In the genomic region with DNA sequence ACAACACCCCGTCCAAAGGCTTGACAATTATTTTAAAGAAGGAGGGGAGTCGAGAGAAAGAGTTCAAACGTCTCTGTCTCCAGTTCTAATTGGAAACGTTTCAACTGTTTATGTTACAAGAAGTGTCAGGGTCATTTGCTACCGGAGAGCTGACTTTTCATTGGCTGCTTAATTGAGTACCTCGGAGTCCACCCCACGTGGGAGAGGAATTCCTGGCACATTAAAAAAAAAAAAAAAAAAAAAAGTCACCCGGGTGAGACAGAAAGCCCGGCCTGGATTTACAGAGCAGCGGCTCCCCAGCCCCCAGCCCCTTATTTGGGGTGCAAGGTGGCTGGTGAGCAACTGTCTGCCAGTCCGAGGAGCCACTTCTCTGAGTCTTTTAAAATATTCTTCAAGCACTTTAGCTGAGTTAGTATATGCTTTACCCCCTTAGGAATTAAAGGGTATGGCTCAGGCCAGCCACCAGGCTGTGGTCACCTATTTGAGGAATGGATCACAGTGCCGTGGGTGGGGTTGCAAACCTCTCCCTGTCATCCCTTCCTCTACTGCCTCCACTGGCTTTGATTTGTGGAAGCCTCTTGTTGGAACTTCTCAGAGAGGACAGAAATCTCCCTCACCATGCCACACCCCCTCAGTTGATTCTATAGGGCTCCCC, we compare ENCODE assay signal across 1 cellular context.
TF ChIP-seq lines count a peak whose summit lies in the region.

No MANE protein-coding gene starts in this region.

TF ChIP-seq in HCT116, 20 proteins besides CTCF, POLR2A, EP300 and RAD21 (continued from another document):
- TF ChIP-seq, protein P1, sequence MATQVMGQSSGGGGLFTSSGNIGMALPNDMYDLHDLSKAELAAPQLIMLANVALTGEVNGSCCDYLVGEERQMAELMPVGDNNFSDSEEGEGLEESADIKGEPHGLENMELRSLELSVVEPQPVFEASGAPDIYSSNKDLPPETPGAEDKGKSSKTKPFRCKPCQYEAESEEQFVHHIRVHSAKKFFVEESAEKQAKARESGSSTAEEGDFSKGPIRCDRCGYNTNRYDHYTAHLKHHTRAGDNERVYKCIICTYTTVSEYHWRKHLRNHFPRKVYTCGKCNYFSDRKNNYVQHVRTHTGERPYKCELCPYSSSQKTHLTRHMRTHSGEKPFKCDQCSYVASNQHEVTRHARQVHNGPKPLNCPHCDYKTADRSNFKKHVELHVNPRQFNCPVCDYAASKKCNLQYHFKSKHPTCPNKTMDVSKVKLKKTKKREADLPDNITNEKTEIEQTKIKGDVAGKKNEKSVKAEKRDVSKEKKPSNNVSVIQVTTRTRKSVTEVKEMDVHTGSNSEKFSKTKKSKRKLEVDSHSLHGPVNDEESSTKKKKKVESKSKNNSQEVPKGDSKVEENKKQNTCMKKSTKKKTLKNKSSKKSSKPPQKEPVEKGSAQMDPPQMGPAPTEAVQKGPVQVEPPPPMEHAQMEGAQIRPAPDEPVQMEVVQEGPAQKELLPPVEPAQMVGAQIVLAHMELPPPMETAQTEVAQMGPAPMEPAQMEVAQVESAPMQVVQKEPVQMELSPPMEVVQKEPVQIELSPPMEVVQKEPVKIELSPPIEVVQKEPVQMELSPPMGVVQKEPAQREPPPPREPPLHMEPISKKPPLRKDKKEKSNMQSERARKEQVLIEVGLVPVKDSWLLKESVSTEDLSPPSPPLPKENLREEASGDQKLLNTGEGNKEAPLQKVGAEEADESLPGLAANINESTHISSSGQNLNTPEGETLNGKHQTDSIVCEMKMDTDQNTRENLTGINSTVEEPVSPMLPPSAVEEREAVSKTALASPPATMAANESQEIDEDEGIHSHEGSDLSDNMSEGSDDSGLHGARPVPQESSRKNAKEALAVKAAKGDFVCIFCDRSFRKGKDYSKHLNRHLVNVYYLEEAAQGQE (IDR thresholded peaks at IDR 0.05; ENCODE audit: low read depth): no peak
- TF ChIP-seq YY1 (IDR thresholded peaks at IDR 0.05; ENCODE audit: extremely low read depth, insufficient replicate concordance, low read depth, low read length): peak; percentile 47
- no peak for TF ChIP-seq CEBPB (IDR thresholded peaks at IDR 0.05; ENCODE audit: low read depth)
